Comparison of ENCODE assay signal across 1 cellular context in genomic region chr4:118911162-118911791, GRCh38.
TF ChIP-seq lines count a peak whose summit lies in the region.

No MANE protein-coding gene starts in this region.

TF ChIP-seq in SK-N-SH treated with all-trans-retinoic acid at 6 μM for 48 hours, 23 proteins besides CTCF, POLR2A, EP300 and RAD21 (continued from another document):
- TF ChIP-seq CREB5 (CRISPR knock-in tag; IDR thresholded peaks at IDR 0.05; ENCODE audit: low read depth) (peak; percentile 66; the same call in 1 of the 2 replicates), TCF4 (CRISPR knock-in tag; IDR thresholded peaks at IDR 0.05; ENCODE audit: borderline replicate concordance) (peak; percentile 99), ZFP3 (CRISPR knock-in tag; IDR thresholded peaks at IDR 0.05) (0 out of 2 replicates have a peak, but pooled peaks have one; percentile 41)
- TF ChIP-seq, protein P1, sequence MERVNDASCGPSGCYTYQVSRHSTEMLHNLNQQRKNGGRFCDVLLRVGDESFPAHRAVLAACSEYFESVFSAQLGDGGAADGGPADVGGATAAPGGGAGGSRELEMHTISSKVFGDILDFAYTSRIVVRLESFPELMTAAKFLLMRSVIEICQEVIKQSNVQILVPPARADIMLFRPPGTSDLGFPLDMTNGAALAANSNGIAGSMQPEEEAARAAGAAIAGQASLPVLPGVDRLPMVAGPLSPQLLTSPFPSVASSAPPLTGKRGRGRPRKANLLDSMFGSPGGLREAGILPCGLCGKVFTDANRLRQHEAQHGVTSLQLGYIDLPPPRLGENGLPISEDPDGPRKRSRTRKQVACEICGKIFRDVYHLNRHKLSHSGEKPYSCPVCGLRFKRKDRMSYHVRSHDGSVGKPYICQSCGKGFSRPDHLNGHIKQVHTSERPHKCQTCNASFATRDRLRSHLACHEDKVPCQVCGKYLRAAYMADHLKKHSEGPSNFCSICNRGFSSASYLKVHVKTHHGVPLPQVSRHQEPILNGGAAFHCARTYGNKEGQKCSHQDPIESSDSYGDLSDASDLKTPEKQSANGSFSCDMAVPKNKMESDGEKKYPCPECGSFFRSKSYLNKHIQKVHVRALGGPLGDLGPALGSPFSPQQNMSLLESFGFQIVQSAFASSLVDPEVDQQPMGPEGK (CRISPR knock-in tag; IDR thresholded peaks at IDR 0.05; ENCODE audit: borderline replicate concordance), result peak; percentile 80
- TF ChIP-seq, protein P2, sequence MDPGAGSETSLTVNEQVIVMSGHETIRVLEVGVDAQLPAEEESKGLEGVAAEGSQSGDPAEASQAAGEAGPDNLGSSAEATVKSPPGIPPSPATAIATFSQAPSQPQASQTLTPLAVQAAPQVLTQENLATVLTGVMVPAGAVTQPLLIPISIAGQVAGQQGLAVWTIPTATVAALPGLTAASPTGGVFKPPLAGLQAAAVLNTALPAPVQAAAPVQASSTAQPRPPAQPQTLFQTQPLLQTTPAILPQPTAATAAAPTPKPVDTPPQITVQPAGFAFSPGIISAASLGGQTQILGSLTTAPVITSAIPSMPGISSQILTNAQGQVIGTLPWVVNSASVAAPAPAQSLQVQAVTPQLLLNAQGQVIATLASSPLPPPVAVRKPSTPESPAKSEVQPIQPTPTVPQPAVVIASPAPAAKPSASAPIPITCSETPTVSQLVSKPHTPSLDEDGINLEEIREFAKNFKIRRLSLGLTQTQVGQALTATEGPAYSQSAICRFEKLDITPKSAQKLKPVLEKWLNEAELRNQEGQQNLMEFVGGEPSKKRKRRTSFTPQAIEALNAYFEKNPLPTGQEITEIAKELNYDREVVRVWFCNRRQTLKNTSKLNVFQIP (CRISPR knock-in tag; IDR thresholded peaks at IDR 0.05; ENCODE audit: borderline replicate concordance, low read depth), result no peak; the same call in 1 of the 2 replicates
